Comparison of ENCODE assay signal across 1 cellular context in genomic region chr1:201154389-201155165, GRCh38.
TF ChIP-seq lines count a peak whose summit lies in the region.

TSS of gene TMEM9 (minus strand) at chr1:201154474. CDS start at chr1:201153923, 551 bp downstream.

TF ChIP-seq in HepG2, 621 proteins besides CTCF, POLR2A, EP300 and RAD21 (continued from another document and continues in another):
- TF ChIP-seq, protein P1, sequence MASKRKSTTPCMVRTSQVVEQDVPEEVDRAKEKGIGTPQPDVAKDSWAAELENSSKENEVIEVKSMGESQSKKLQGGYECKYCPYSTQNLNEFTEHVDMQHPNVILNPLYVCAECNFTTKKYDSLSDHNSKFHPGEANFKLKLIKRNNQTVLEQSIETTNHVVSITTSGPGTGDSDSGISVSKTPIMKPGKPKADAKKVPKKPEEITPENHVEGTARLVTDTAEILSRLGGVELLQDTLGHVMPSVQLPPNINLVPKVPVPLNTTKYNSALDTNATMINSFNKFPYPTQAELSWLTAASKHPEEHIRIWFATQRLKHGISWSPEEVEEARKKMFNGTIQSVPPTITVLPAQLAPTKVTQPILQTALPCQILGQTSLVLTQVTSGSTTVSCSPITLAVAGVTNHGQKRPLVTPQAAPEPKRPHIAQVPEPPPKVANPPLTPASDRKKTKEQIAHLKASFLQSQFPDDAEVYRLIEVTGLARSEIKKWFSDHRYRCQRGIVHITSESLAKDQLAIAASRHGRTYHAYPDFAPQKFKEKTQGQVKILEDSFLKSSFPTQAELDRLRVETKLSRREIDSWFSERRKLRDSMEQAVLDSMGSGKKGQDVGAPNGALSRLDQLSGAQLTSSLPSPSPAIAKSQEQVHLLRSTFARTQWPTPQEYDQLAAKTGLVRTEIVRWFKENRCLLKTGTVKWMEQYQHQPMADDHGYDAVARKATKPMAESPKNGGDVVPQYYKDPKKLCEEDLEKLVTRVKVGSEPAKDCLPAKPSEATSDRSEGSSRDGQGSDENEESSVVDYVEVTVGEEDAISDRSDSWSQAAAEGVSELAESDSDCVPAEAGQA (IDR thresholded peaks at IDR 0.05; ENCODE audit: low read depth): peak; percentile 32; the same call in 1 of the 2 replicates
- TF ChIP-seq, protein P1 (CRISPR knock-in tag; IDR thresholded peaks at IDR 0.05; ENCODE audit: borderline replicate concordance): no peak
- TF ChIP-seq KDM5A (IDR thresholded peaks at IDR 0.05; ENCODE audit: borderline replicate concordance, low read length) (peak; percentile 45; the same call in 1 of the 2 replicates), ZMYM3 (CRISPR knock-in tag; IDR thresholded peaks at IDR 0.05) (0 out of 2 replicates have a peak, but pooled peaks have one; percentile 31), XRCC5 (optimal IDR thresholded peaks at IDR 0.05; ENCODE audit: low read length) (peak; percentile 37), ZNF501 (CRISPR knock-in tag; IDR thresholded peaks at IDR 0.05) (no peak), ZSCAN12 (CRISPR knock-in tag; IDR thresholded peaks at IDR 0.05) (no peak), KDM4B (CRISPR knock-in tag; IDR thresholded peaks at IDR 0.05) (no peak), PHF8 (CRISPR knock-in tag; IDR thresholded peaks at IDR 0.05) (peak; percentile 6; the same call in 1 of the 2 replicates), NFAT5 (CRISPR knock-in tag; IDR thresholded peaks at IDR 0.05) (no peak), ZNF674 (CRISPR knock-in tag; IDR thresholded peaks at IDR 0.05; ENCODE audit: low read depth) (no peak), NFYB (CRISPR knock-in tag; IDR thresholded peaks at IDR 0.05) (peak; percentile 87), SAFB2 (CRISPR knock-in tag; IDR thresholded peaks at IDR 0.05; ENCODE audit: borderline replicate concordance, low read depth) (no peak), MLXIP (CRISPR knock-in tag; IDR thresholded peaks at IDR 0.05; ENCODE audit: borderline replicate concordance) (no peak), ZNF280D (CRISPR knock-in tag; IDR thresholded peaks at IDR 0.05) (0 out of 2 replicates have a peak, but pooled peaks have one; percentile 37), ZFY (CRISPR knock-in tag; IDR thresholded peaks at IDR 0.05) (peak; percentile 5), SP5 (CRISPR knock-in tag; IDR thresholded peaks at IDR 0.05; ENCODE audit: borderline replicate concordance, low read depth) (peak; percentile 89), ZNF574 (CRISPR knock-in tag; IDR thresholded peaks at IDR 0.05) (0 out of 2 replicates have a peak, but pooled peaks have one; percentile 4), JUND (CRISPR knock-in tag; IDR thresholded peaks at IDR 0.05) (no peak), ZNF350 (CRISPR knock-in tag; IDR thresholded peaks at IDR 0.05; ENCODE audit: borderline replicate concordance, low read depth) (peak; percentile 60), ATF1 (CRISPR knock-in tag; IDR thresholded peaks at IDR 0.05) (no peak), ZNF33B (CRISPR knock-in tag; IDR thresholded peaks at IDR 0.05) (0 out of 2 replicates have a peak, but pooled peaks have one; percentile 61), ZNF768 (CRISPR knock-in tag; IDR thresholded peaks at IDR 0.05) (peak; percentile 45; the same call in 1 of the 2 replicates), FOXK2 (IDR thresholded peaks at IDR 0.05) (no peak)
- TF ChIP-seq, protein P2, sequence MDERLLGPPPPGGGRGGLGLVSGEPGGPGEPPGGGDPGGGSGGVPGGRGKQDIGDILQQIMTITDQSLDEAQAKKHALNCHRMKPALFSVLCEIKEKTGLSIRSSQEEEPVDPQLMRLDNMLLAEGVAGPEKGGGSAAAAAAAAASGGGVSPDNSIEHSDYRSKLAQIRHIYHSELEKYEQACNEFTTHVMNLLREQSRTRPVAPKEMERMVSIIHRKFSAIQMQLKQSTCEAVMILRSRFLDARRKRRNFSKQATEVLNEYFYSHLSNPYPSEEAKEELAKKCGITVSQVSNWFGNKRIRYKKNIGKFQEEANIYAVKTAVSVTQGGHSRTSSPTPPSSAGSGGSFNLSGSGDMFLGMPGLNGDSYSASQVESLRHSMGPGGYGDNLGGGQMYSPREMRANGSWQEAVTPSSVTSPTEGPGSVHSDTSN (CRISPR knock-in tag; IDR thresholded peaks at IDR 0.05): peak; percentile 88
- TF ChIP-seq, protein P3, sequence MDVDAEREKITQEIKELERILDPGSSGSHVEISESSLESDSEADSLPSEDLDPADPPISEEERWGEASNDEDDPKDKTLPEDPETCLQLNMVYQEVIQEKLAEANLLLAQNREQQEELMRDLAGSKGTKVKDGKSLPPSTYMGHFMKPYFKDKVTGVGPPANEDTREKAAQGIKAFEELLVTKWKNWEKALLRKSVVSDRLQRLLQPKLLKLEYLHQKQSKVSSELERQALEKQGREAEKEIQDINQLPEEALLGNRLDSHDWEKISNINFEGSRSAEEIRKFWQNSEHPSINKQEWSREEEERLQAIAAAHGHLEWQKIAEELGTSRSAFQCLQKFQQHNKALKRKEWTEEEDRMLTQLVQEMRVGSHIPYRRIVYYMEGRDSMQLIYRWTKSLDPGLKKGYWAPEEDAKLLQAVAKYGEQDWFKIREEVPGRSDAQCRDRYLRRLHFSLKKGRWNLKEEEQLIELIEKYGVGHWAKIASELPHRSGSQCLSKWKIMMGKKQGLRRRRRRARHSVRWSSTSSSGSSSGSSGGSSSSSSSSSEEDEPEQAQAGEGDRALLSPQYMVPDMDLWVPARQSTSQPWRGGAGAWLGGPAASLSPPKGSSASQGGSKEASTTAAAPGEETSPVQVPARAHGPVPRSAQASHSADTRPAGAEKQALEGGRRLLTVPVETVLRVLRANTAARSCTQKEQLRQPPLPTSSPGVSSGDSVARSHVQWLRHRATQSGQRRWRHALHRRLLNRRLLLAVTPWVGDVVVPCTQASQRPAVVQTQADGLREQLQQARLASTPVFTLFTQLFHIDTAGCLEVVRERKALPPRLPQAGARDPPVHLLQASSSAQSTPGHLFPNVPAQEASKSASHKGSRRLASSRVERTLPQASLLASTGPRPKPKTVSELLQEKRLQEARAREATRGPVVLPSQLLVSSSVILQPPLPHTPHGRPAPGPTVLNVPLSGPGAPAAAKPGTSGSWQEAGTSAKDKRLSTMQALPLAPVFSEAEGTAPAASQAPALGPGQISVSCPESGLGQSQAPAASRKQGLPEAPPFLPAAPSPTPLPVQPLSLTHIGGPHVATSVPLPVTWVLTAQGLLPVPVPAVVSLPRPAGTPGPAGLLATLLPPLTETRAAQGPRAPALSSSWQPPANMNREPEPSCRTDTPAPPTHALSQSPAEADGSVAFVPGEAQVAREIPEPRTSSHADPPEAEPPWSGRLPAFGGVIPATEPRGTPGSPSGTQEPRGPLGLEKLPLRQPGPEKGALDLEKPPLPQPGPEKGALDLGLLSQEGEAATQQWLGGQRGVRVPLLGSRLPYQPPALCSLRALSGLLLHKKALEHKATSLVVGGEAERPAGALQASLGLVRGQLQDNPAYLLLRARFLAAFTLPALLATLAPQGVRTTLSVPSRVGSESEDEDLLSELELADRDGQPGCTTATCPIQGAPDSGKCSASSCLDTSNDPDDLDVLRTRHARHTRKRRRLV (CRISPR knock-in tag; IDR thresholded peaks at IDR 0.05): no peak
